In the genomic region with DNA sequence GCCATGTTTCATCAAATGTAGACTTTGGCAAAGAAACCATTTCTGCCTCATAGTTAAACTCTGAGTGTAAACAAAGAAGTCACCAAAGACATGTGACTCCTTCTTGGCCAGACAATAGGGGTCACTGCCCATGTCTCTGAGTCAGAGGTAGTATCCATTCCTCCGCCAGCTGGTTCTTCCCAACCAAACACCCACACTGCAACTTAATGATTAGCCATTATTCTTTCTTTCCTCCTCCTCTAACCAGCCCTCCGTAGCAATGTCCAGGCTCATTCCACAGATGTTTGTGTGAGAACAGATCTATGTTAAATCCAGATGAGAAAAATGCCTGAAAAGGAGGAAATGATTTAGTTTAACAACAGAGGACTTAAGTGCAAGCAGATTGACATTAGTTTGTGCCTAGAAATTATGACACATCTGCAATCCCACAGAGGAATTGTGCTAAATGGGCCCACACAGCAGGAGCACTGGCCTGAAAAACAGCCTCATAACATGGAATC, we compare ENCODE assay signal across 11 cellular contexts.
DNase-seq lines count a peak whose midpoint lies in the region; ATAC-seq, FAIRE-seq and TF ChIP-seq lines count a peak whose summit lies in the region.
"Had no signal": no experiment of that assay in that cellular context is flagged by ENCODE, and none has a peak within 500 bp of the region (broad histone marks: within the 10 kb centered on the region; RNA-seq: fewer than 3 reads in every experiment).

No MANE protein-coding gene starts in this region.

- H3K27me3 Mint-ChIP-seq in natural killer cell treated with Interleukin-12 subunit alpha and Interleukin-12 subunit beta and Interleukin-15 and Interleukin-18, amount 100 ng/mL, for 72 hours, result peaks cover 9 to 21% of the 10 kb centered on the region in 2 donors

- peaks cover 0 to 25% (median 0%) of the 10 kb centered on the region in 9 donors for H3K4me1 ChIP-seq in heart right ventricle

- H3K9me3 Mint-ChIP-seq in natural killer cell treated with Interleukin-12 subunit alpha and Interleukin-12 subunit beta and Interleukin-15 and Interleukin-18, amount 100 ng/mL, for 72 hours, result no peaks in the 10 kb centered on the region

- H3K9me3 ChIP-seq in heart right ventricle, result no peaks in the 10 kb centered on the region

- peak overlapping the region in 7 of 10 donors; percentile 3 to 62 (median 51) for H3K27ac ChIP-seq in heart right ventricle
- H3K27ac ChIP-seq: SK-N-MC had no signal

- WGBS in heart right ventricle, 2 donors, result 40 to 52% methylated on average over 2 of the region's 2 CpGs

- H3K4me1 Mint-ChIP-seq in natural killer cell treated with Interleukin-12 subunit alpha and Interleukin-12 subunit beta and Interleukin-15 and Interleukin-18, amount 100 ng/mL, for 72 hours (ENCODE audit: low read depth in 2 of 2), result no peaks in the 10 kb centered on the region

- DNase-seq in GM03348 (ENCODE audit: low spot score) (peak; percentile 93), amniotic epithelial cell (ENCODE audit: low read depth) (peak; percentile 95), heart right ventricle (peak in 1 of 2 donors; percentile 40), sciatic nerve (ENCODE audit: low spot score) (no peak), NOMO-1 treated with DMSO at 0.1 percent for 48 hours (lab: John Stamatoyannopoulos, UW; ENCODE audit: unreplicated experiment) (no peak), GM12892 (ENCODE audit: insufficient read length) (no peak)
- DNase-seq in natural killer cell treated with Interleukin-12 subunit alpha and Interleukin-12 subunit beta and Interleukin-15 and Interleukin-18, amount 100 ng/mL, for 72 hours (ENCODE audit: low spot score), result no peak
- DNase-seq: Karpas-422; stimulated activated CD4-positive, alpha-beta T cell treated with anti-CD3 and anti-CD28 coated beads, Interleukin-2, amount 100 ng/mL, for 48 hours had no signal

- no peaks in the 10 kb centered on the region for H3K27me3 ChIP-seq in heart right ventricle

- H3K36me3 ChIP-seq in heart right ventricle, result no peaks in the 10 kb centered on the region

- H3K27ac Mint-ChIP-seq in natural killer cell treated with Interleukin-12 subunit alpha and Interleukin-12 subunit beta and Interleukin-15 and Interleukin-18, amount 100 ng/mL, for 72 hours, result no peak overlapping the region

- H3K4me3 ChIP-seq in heart right ventricle, result no peak overlapping the region
- H3K4me3 ChIP-seq: SK-N-MC had no signal

- TF ChIP-seq POLR2A in GM12892 (IDR thresholded peaks at IDR 0.05; ENCODE audit: low read depth, low read length), result no peak

- H3K4me3 Mint-ChIP-seq in natural killer cell treated with Interleukin-12 subunit alpha and Interleukin-12 subunit beta and Interleukin-15 and Interleukin-18, amount 100 ng/mL, for 72 hours, result no peak overlapping the region

- H3K36me3 Mint-ChIP-seq in natural killer cell treated with Interleukin-12 subunit alpha and Interleukin-12 subunit beta and Interleukin-15 and Interleukin-18, amount 100 ng/mL, for 72 hours, result no peaks in the 10 kb centered on the region

- intact Hi-C loops in heart right ventricle (cut with DNase I) (no loop called here), sciatic nerve (cut with DNase I) (no loop called here)

- no peak for TF ChIP-seq CTCF in heart right ventricle (IDR thresholded peaks at IDR 0.05)

- no peak for FAIRE-seq in GM12892 (lab: Jason Lieb, UNC)

- ATAC-seq in heart right ventricle (peak; percentile 73 to 93 (median 78)), sciatic nerve (peak; percentile 94), GM21723 (IDR thresholded peaks at IDR 0.05; ENCODE audit: unreplicated experiment) (no peak)
- no peak for ATAC-seq in natural killer cell treated with Interleukin-12 subunit alpha and Interleukin-12 subunit beta and Interleukin-15 and Interleukin-18, amount 100 ng/mL, for 72 hours

Comparison
In these comparisons a context has a peak if more than half of its experiments do, and no peak if none do; other contexts are left out.
1. DNase-seq: peak in GM03348 (single experiment) and amniotic epithelial cell (single experiment); none in sciatic nerve (single experiment), NOMO-1 treated with DMSO at 0.1 percent for 48 hours (single experiment), natural killer cell treated with Interleukin-12 subunit alpha and Interleukin-12 subunit beta and Interleukin-15 and Interleukin-18, amount 100 ng/mL, for 72 hours (single experiment) and GM12892 (single experiment).
2. ATAC-seq: peak in heart right ventricle (8 of 8) and sciatic nerve (single experiment); none in GM21723 (single experiment) and natural killer cell treated with Interleukin-12 subunit alpha and Interleukin-12 subunit beta and Interleukin-15 and Interleukin-18, amount 100 ng/mL, for 72 hours (0 of 2).